9 cellular contexts compared by ENCODE assay signal in genomic region chr10:97849101-97849490, GRCh38. TPM values are rescaled to one million over a fixed set of nuclear protein-coding genes. Genes with fewer than 3 reads are reported as not detected.
DNase-seq lines count a peak whose midpoint lies in the region; ATAC-seq, FAIRE-seq and TF ChIP-seq lines count a peak whose summit lies in the region.
"Had no signal": no experiment of that assay in that cellular context is flagged by ENCODE, and none has a peak within 500 bp of the region (broad histone marks: within the 10 kb centered on the region; RNA-seq: fewer than 3 reads in every experiment).

No MANE protein-coding gene starts in this region.

- no peak for FAIRE-seq in kidney (lab: Jason Lieb, UNC)
- FAIRE-seq: A204.1 had no signal

- H3K4me1 ChIP-seq in duodenal mucosa (ENCODE audit: control insufficient read depth in 1 of 2, insufficient read depth in 2 of 2, low read length in 2 of 2) (peaks cover 6 to 11% of the 10 kb centered on the region in 2 donors), gastrocnemius medialis (peaks cover 14 to 18% of the 10 kb centered on the region in 2 donors), kidney (ENCODE audit: control insufficient read depth in 1 of 2, insufficient read depth in 1 of 2, low read depth in 1 of 2, low read length in 2 of 2) (no peaks in the 10 kb centered on the region)

- intact Hi-C loops in gastrocnemius medialis (cut with DNase I; ENCODE audit: low total_unique reads), result no loop called here
- intact Hi-C loops in kidney (cut with DNase I), result no loop called here

- peak; percentile 17 for DNase-seq in NCI-H1092 treated with DMSO at 0.1 percent for 48 hours (lab: John Stamatoyannopoulos, UW)
- DNase-seq in NCI-H1092 (lab: John Stamatoyannopoulos, UW), result no peak
- DNase-seq in NCI-H526 treated with DMSO at 0.1 percent for 48 hours (lab: John Stamatoyannopoulos, UW), result peak; percentile 67
- DNase-seq in gastrocnemius medialis, result no peak
- no peak for DNase-seq in kidney

- TF ChIP-seq CTCF in gastrocnemius medialis (IDR thresholded peaks at IDR 0.05 in 4 of 5, conservative IDR thresholded peaks at IDR 0.05 in 1 of 5), result no peak
- TF ChIP-seq CTCF in kidney (IDR thresholded peaks at IDR 0.05; ENCODE audit: borderline replicate concordance, extremely low read depth, insufficient read depth), result no peak

- H3K27ac ChIP-seq in duodenal mucosa (ENCODE audit: low read depth, low read length) (no peak overlapping the region), gastrocnemius medialis (no peak overlapping the region), kidney (ENCODE audit: low read depth in 2 of 2, low read length in 2 of 2) (no peak overlapping the region)

- ATAC-seq in gastrocnemius medialis, result no peak
- no peak for ATAC-seq in GM21619 (IDR thresholded peaks at IDR 0.05; ENCODE audit: unreplicated experiment)
- no peak for ATAC-seq in GM18519 (IDR thresholded peaks at IDR 0.05; ENCODE audit: low FRiP score, unreplicated experiment)

- H3K36me3 ChIP-seq in duodenal mucosa (ENCODE audit: control insufficient read depth in 1 of 2, insufficient read depth in 2 of 2, low read length in 2 of 2) (no peaks in the 10 kb centered on the region), gastrocnemius medialis (no peaks in the 10 kb centered on the region), kidney (ENCODE audit: control insufficient read depth in 1 of 2, insufficient read depth in 2 of 2, low read length in 2 of 2) (no peaks in the 10 kb centered on the region)

- no peak for TF ChIP-seq POLR2A in gastrocnemius medialis (IDR thresholded peaks at IDR 0.05)

- in situ Hi-C loops in gastrocnemius medialis (cut with MboI; ENCODE audit: low sequenced_read_pairs in 4 of 4), result no loop called here

- no peaks in the 10 kb centered on the region for H3K9me3 ChIP-seq in duodenal mucosa (ENCODE audit: control insufficient read depth in 1 of 2, low read length in 2 of 2)
- H3K9me3 ChIP-seq in gastrocnemius medialis, result no peaks in the 10 kb centered on the region
- H3K9me3 ChIP-seq in kidney (ENCODE audit: control insufficient read depth in 1 of 2, low read length in 2 of 2), result no peaks in the 10 kb centered on the region

- H3K4me3 ChIP-seq in duodenal mucosa (ENCODE audit: low read depth in 1 of 2, low read length in 2 of 2), result peak overlapping the region; percentile 53 to 70
- H3K4me3 ChIP-seq in gastrocnemius medialis, result peak overlapping the region in 3 of 4 donors; percentile 53 to 65 (median 59)
- H3K4me3 ChIP-seq in kidney (ENCODE audit: low read length in 2 of 2), result no peak overlapping the region

- H3K9ac ChIP-seq in duodenal mucosa (ENCODE audit: low read depth in 1 of 2, low read length in 2 of 2), result peak overlapping the region; percentile 35 to 44
- no peak overlapping the region for H3K9ac ChIP-seq in kidney (ENCODE audit: low read length in 2 of 2)

- H3K27me3 ChIP-seq in duodenal mucosa (ENCODE audit: control insufficient read depth in 1 of 2, insufficient read depth in 2 of 2, low read length in 2 of 2) (peaks cover 0 to 3% of the 10 kb centered on the region in 2 donors), gastrocnemius medialis (peaks cover 0 to 15% (median 2%) of the 10 kb centered on the region in 3 donors)

RNA-seq across cellular contexts. Expression of gene GOLGA7B, which starts 0.5 kb away (rescaled TPM):
- total RNA-seq in gastrocnemius medialis (1 to 10 TPM in 1 of 4 donors, under 1 TPM in 3; 0.29 to 2.3 (median 0.63) TPM), kidney (0.50 TPM)
- polyA plus RNA-seq in kidney (ENCODE audit: insufficient read depth, low read depth, low replicate concordance), result not detected

Comparison
In these comparisons a context has a peak if more than half of its experiments do, and no peak if none do; other contexts are left out.
1. DNase-seq: peak in NCI-H1092 treated with DMSO at 0.1 percent for 48 hours (single experiment) and NCI-H526 treated with DMSO at 0.1 percent for 48 hours (single experiment); none in NCI-H1092 (single experiment), gastrocnemius medialis (0 of 2) and kidney (single experiment).
2. H3K4me3 ChIP-seq: peak in duodenal mucosa (2 of 2) and gastrocnemius medialis (3 of 4); none in kidney (0 of 2).
3. H3K9ac ChIP-seq: peak in duodenal mucosa (2 of 2); none in kidney (0 of 2).